In genomic region chr3:135352213-135352612, GRCh38 we compare ENCODE assay signal across 26 cellular contexts.
DNase-seq lines count a peak whose midpoint lies in the region; ATAC-seq, FAIRE-seq and TF ChIP-seq lines count a peak whose summit lies in the region.
"Had no signal": no experiment of that assay in that cellular context is flagged by ENCODE, and none has a peak within 500 bp of the region (broad histone marks: within the 10 kb centered on the region; RNA-seq: fewer than 3 reads in every experiment).

No MANE protein-coding gene starts in this region.

- H4K5ac ChIP-seq in H1 (ENCODE audit: insufficient read length, low read depth, low read length), result no peak overlapping the region

- H4K20me1 ChIP-seq in GM23338 (replicated peaks; ENCODE audit: insufficient read depth) (no peaks in the 10 kb centered on the region), H1 (replicated peaks in 1 of 2; ENCODE audit: control insufficient read depth in 1 of 2, insufficient read depth in 2 of 2, low read length in 2 of 2) (no peaks in the 10 kb centered on the region)
- H4K20me1 ChIP-seq: BLaER1 treated with 17β-estradiol and CSF1 and Interleukin-3, amounts not matched to agents 10 nM and 100 nM had no signal

- H3K9me3 ChIP-seq in NT2/D1 (ENCODE audit: insufficient read depth, low read length) (peaks cover 8% of the 10 kb centered on the region; the same call in 1 of the 2 replicates), H1 (ENCODE audit: insufficient read depth in 2 of 2, low read depth in 1 of 2, low read length in 1 of 2) (no peaks in the 10 kb centered on the region)
- H3K9me3 ChIP-seq: A549, BE2C had no signal

- H3K27me3 ChIP-seq in GM23338 (ENCODE audit: insufficient read depth) (no peaks in the 10 kb centered on the region), NT2/D1 (ENCODE audit: insufficient read depth, insufficient read length) (no peaks in the 10 kb centered on the region), H1 (replicated peaks in 1 of 4; ENCODE audit: control insufficient read depth in 3 of 4, extremely low read depth in 1 of 4, insufficient read depth in 3 of 4, low read length in 3 of 4) (no peaks in the 10 kb centered on the region)
- H3K27me3 ChIP-seq: BE2C; BLaER1 treated with 17β-estradiol and CSF1 and Interleukin-3, amounts not matched to agents 10 nM and 100 nM had no signal

- H2BK120ac ChIP-seq in H1 (replicated peaks; ENCODE audit: low read depth, low read length), result no peak overlapping the region

- CTCF ChIA-PET in H1 (lab: Charles Lee; ENCODE audit: partially characterized antibody), result no interaction called here

- H3K4ac ChIP-seq in H1 (replicated peaks; ENCODE audit: insufficient read length, low read depth, low read length), result no peak overlapping the region

- H4K91ac ChIP-seq in H1 (replicated peaks; ENCODE audit: insufficient read length, low read length), result no peak overlapping the region

- ATAC-seq in GM23338, result peak; percentile 78
- ATAC-seq in HG03521 (IDR thresholded peaks at IDR 0.05; ENCODE audit: unreplicated experiment), result no peak
- ATAC-seq: A549, GM12878, HCT116 had no signal

- H3K27ac ChIP-seq in GM23338 (ENCODE audit: low read depth) (no peak overlapping the region), H1 (ENCODE audit: low read depth, low read length) (no peak overlapping the region)
- H3K27ac ChIP-seq: A549; BLaER1 treated with 17β-estradiol and CSF1 and Interleukin-3, amounts not matched to agents 10 nM and 100 nM had no signal

- no peaks in the 10 kb centered on the region for H3K79me1 ChIP-seq in H1 (ENCODE audit: low read depth, low read length)

- POLR2A ChIA-PET in H1 (lab: Charles Lee; ENCODE audit: partially characterized antibody), result no interaction called here

- H3K56ac ChIP-seq in H1 (replicated peaks; ENCODE audit: insufficient read length, low read depth, low read length), result no peak overlapping the region

- H3K36me3 ChIP-seq in GM23338 (ENCODE audit: insufficient read depth) (no peaks in the 10 kb centered on the region), NT2/D1 (ENCODE audit: insufficient read depth, insufficient read length, low read length) (no peaks in the 10 kb centered on the region), H1 (ENCODE audit: control insufficient read depth in 2 of 4, insufficient read depth in 4 of 4, low read length in 3 of 4) (no peaks in the 10 kb centered on the region)
- H3K36me3 ChIP-seq: BE2C; BLaER1 treated with 17β-estradiol and CSF1 and Interleukin-3, amounts not matched to agents 10 nM and 100 nM had no signal

- no peaks in the 10 kb centered on the region for H3K9me2 ChIP-seq in GM23338 (ENCODE audit: insufficient read depth)

- no peaks in the 10 kb centered on the region for H3F3A ChIP-seq in GM23338 (replicated peaks; ENCODE audit: low read depth)

- no peak overlapping the region for H2BK5ac ChIP-seq in H1 (ENCODE audit: low read depth, low read length)

- DNase-seq in GM23338 (ENCODE audit: low spot score), result peak; percentile 33
- DNase-seq in NT2/D1 (ENCODE audit: low read depth, low spot score), result peak; percentile 20
- peak in 1 of 2 experiments; percentile 3 for DNase-seq in H1 (ENCODE audit: low read depth in 1 of 2, low spot score in 2 of 2)
- DNase-seq in iPS DF 19.7 (ENCODE audit: low read depth, low spot score), result peak; percentile 1
- no peak for DNase-seq in stimulated activated CD4-positive, alpha-beta T cell treated with anti-CD3 and anti-CD28 coated beads, Interleukin-4, amount 100 ng/mL, for 4 hours
- no peak for DNase-seq in NCI-H187 (lab: John Stamatoyannopoulos, UW)
- DNase-seq: 8988T; ACHN; AML-193; BE2C; CD4-positive, alpha-beta T cell; CD8-positive, alpha-beta memory T cell; DMS 273 treated with DMSO at 0.1 percent for 48 hours; DMS79; EL; GDM1; GOT3; H7 had no signal

- H3K36me3 Mint-ChIP-seq in GM23338 (ENCODE audit: low read depth), result no peaks in the 10 kb centered on the region
- H3K36me3 Mint-ChIP-seq: CD14-positive monocyte; CD8-positive, alpha-beta memory T cell had no signal

- H4K8ac ChIP-seq in H1 (ENCODE audit: extremely low read depth, insufficient read depth, low read length), result no peak overlapping the region

- H3K4me2 ChIP-seq in GM23338, result no peak overlapping the region
- 0 out of 4 replicates have a peak overlapping the region, but pooled peaks of 1 of the 2 experiments have one; percentile 17 for H3K4me2 ChIP-seq in H1 (ENCODE audit: insufficient read depth in 1 of 2, low read depth in 2 of 2, low read length in 2 of 2)
- H3K4me2 ChIP-seq: A549; BLaER1 treated with 17β-estradiol and CSF1 and Interleukin-3, amounts not matched to agents 10 nM and 100 nM had no signal

- H3K27ac Mint-ChIP-seq in GM23338, result no peak overlapping the region; the same call in 1 of the 2 replicates
- H3K27ac Mint-ChIP-seq: CD14-positive monocyte; CD4-positive, alpha-beta T cell; CD8-positive, alpha-beta memory T cell had no signal

- H3K27me3 Mint-ChIP-seq in GM23338 (ENCODE audit: insufficient read depth, low read depth, poor library complexity), result no peaks in the 10 kb centered on the region
- H3K27me3 Mint-ChIP-seq: CD4-positive, alpha-beta T cell; CD8-positive, alpha-beta memory T cell had no signal

- H3K4me1 ChIP-seq in GM23338 (ENCODE audit: insufficient read depth) (no peaks in the 10 kb centered on the region), NT2/D1 (ENCODE audit: insufficient read depth, insufficient read length) (no peaks in the 10 kb centered on the region), H1 (replicated peaks in 1 of 4; ENCODE audit: control insufficient read depth in 3 of 4, insufficient read depth in 4 of 4, low read length in 3 of 4) (no peaks in the 10 kb centered on the region)
- H3K4me1 ChIP-seq: A549; BE2C; BLaER1 treated with 17β-estradiol and CSF1 and Interleukin-3, amounts not matched to agents 10 nM and 100 nM had no signal

- no peak overlapping the region for H3K4me3 Mint-ChIP-seq in GM23338
- H3K4me3 Mint-ChIP-seq: CD14-positive monocyte; CD4-positive, alpha-beta T cell; CD8-positive, alpha-beta memory T cell had no signal

- H3K79me2 ChIP-seq in GM23338 (replicated peaks; ENCODE audit: insufficient read depth) (no peaks in the 10 kb centered on the region), H1 (ENCODE audit: control insufficient read depth in 1 of 2, insufficient read depth in 2 of 2, low read length in 2 of 2) (no peaks in the 10 kb centered on the region)

- no peak overlapping the region for H2BK15ac ChIP-seq in H1 (ENCODE audit: low read length)

- H3K14ac ChIP-seq in H1 (ENCODE audit: insufficient read length), result no peak overlapping the region

- H3K9me3 Mint-ChIP-seq in GM23338, result peaks cover 11% of the 10 kb centered on the region

- H3K4me3 ChIP-seq in GM23338 (no peak overlapping the region), NT2/D1 (ENCODE audit: insufficient read length, low read depth) (no peak overlapping the region), H1 (ENCODE audit: extremely low read depth in 1 of 4, insufficient read depth in 2 of 4, low read depth in 3 of 4, low read length in 4 of 4) (no peak overlapping the region)
- H3K4me3 ChIP-seq: A549; BLaER1 treated with 17β-estradiol and CSF1 and Interleukin-3, amounts not matched to agents 10 nM and 100 nM; GM12878 had no signal

- H2AFZ ChIP-seq in GM23338 (peak overlapping the region; percentile 13; the same call in 1 of the 2 replicates), H1 (ENCODE audit: low read length) (peak overlapping the region; percentile 43; the same call in 1 of the 2 replicates)

- H2BK20ac ChIP-seq in H1 (ENCODE audit: low read length), result no peak overlapping the region

- no peak for TF ChIP-seq EP300 in H1 (IDR thresholded peaks at IDR 0.05; ENCODE audit: borderline replicate concordance in 1 of 2, low read depth in 2 of 2, low read length in 2 of 2)

- H3K23ac ChIP-seq in H1 (ENCODE audit: insufficient read length), result no peak overlapping the region

- no peak for TF ChIP-seq RAD21 in H1 (IDR thresholded peaks at IDR 0.05 in 1 of 2, conservative IDR thresholded peaks at IDR 0.05 in 1 of 2; ENCODE audit: low read depth in 2 of 2, low read length in 2 of 2)

- no peak for TF ChIP-seq POLR2A in H1 (IDR thresholded peaks at IDR 0.05; ENCODE audit: control extremely low read depth in 1 of 2, low read depth in 2 of 2, low read length in 2 of 2)

- H2AK5ac ChIP-seq in H1 (ENCODE audit: low read depth, low read length), result no peak overlapping the region

- no peak overlapping the region for H3K18ac ChIP-seq in H1 (ENCODE audit: extremely low read depth, low read length)

- H3K23me2 ChIP-seq in H1 (ENCODE audit: low read depth, low read length), result no peaks in the 10 kb centered on the region

- no peak overlapping the region for H2BK12ac ChIP-seq in H1 (ENCODE audit: low read depth, low read length)

- TF ChIP-seq CTCF in GM23338 (conservative IDR thresholded peaks at IDR 0.05; ENCODE audit: low read depth in 2 of 2), result no peak
- no peak for TF ChIP-seq CTCF in H1 (IDR thresholded peaks at IDR 0.05; ENCODE audit: control extremely low read depth in 1 of 3, insufficient read depth in 1 of 3, low read depth in 1 of 3, low read length in 3 of 3)

- 69% methylated on average over 8 of the region's 8 CpGs; no CpG with 5 or more reads in 1 of the 2 experiments for WGBS in H1 (ENCODE audit: extremely low coverage in 1 of 2, insufficient coverage in 1 of 2, insufficient read length in 1 of 2, insufficient replicate concordance in 2 of 2, low coverage in 1 of 2, low lambda C conversion rate in 2 of 2, missing lambda C conversion rate in 1 of 2), 2 experiments

- peaks cover 5% of the 10 kb centered on the region; the same call in 2 of the 3 replicates for H3K4me1 Mint-ChIP-seq in GM23338
- H3K4me1 Mint-ChIP-seq: CD8-positive, alpha-beta memory T cell had no signal

- no peak overlapping the region for H3K9ac ChIP-seq in NT2/D1 (ENCODE audit: insufficient read length, low read depth)
- H3K9ac ChIP-seq in H1 (replicated peaks in 1 of 4; ENCODE audit: extremely low read depth in 1 of 4, low read depth in 3 of 4, low read length in 3 of 4), result no peak overlapping the region
- H3K9ac ChIP-seq: BLaER1 treated with 17β-estradiol and CSF1 and Interleukin-3, amounts not matched to agents 10 nM and 100 nM had no signal

- no peak for FAIRE-seq in H1 (lab: Jason Lieb, UNC)
- FAIRE-seq: A549, D721Med, GM12878, GM18507 had no signal

TF ChIP-seq in GM23338, 12 proteins besides CTCF, POLR2A, EP300 and RAD21 (continues in another document):
- TF ChIP-seq EZH2phosphoT487 (IDR thresholded peaks at IDR 0.05; ENCODE audit: unreplicated experiment), result no peak
- TF ChIP-seq JUNB (IDR thresholded peaks at IDR 0.05; ENCODE audit: unreplicated experiment), result no peak
- TF ChIP-seq POLR2AphosphoS5 (IDR thresholded peaks at IDR 0.05; ENCODE audit: low read depth), result no peak
- TF ChIP-seq CREB1 (CRISPR knock-in tag; IDR thresholded peaks at IDR 0.05; ENCODE audit: low read depth), result no peak
- no peak for TF ChIP-seq ZNF114 (CRISPR knock-in tag; IDR thresholded peaks at IDR 0.05)
- TF ChIP-seq EZH2 (IDR thresholded peaks at IDR 0.05; ENCODE audit: low read depth, unreplicated experiment), result no peak

TF ChIP-seq in H1, 55 proteins besides CTCF, POLR2A, EP300 and RAD21:
- TF ChIP-seq TEAD4 (IDR thresholded peaks at IDR 0.05; ENCODE audit: low read depth, low read length), result peak; percentile 7; the same call in 1 of the 2 replicates
- TF ChIP-seq SUZ12 (IDR thresholded peaks at IDR 0.05; ENCODE audit: low read length), result no peak

Comparison
In these comparisons a context has a peak if more than half of its experiments do, and no peak if none do; other contexts are left out.
1. DNase-seq: peak in GM23338 (single experiment), NT2/D1 (single experiment) and iPS DF 19.7 (single experiment); none in stimulated activated CD4-positive, alpha-beta T cell treated with anti-CD3 and anti-CD28 coated beads, Interleukin-4, amount 100 ng/mL, for 4 hours (0 of 2) and NCI-H187 (0 of 2).